In genomic region chr10:17200035-17200884, GRCh38 we compare ENCODE assay signal across 8 cellular contexts. TPM values are rescaled to one million over a fixed set of nuclear protein-coding genes. Genes with fewer than 3 reads are reported as not detected.
DNase-seq lines count a peak whose midpoint lies in the region; ATAC-seq and TF ChIP-seq lines count a peak whose summit lies in the region.

No MANE protein-coding gene starts in this region.

- H3K27ac Mint-ChIP-seq in activated CD4-positive, alpha-beta T cell treated with anti-CD3 and anti-CD28 coated beads, Interleukin-2, amount 10 ng/mL, durations not matched to agents 7 days and 5 days, result peak overlapping the region; percentile 91
- H3K27ac Mint-ChIP-seq in progenitor cell of endocrine pancreas, result peak overlapping the region; percentile 98

- H3K9me3 ChIP-seq in SK-N-MC (ENCODE audit: low read depth, low read length) (no peaks in the 10 kb centered on the region), esophagus (ENCODE audit: control insufficient read depth in 2 of 2, insufficient read depth in 1 of 2, low read depth in 1 of 2, low read length in 1 of 2) (no peaks in the 10 kb centered on the region)

- POLR2A ChIA-PET in activated CD4-positive, alpha-beta T cell treated with anti-CD3 and anti-CD28 coated beads, Interleukin-2, amount 10 ng/mL, durations not matched to agents 7 days and 5 days (lab: Charles Lee), result interaction anchor here (1.6 kb wide), 1 partner anchor 383 kb away, joined by 7 read pairs; the partner anchor contains the start of gene RSU1

- no peak for ATAC-seq in HG02870 (IDR thresholded peaks at IDR 0.05; ENCODE audit: unreplicated experiment)

- TF ChIP-seq CTCF in progenitor cell of endocrine pancreas (IDR thresholded peaks at IDR 0.05; ENCODE audit: unreplicated experiment), result no peak

- H3K9me3 Mint-ChIP-seq in activated CD4-positive, alpha-beta T cell treated with anti-CD3 and anti-CD28 coated beads, Interleukin-2, amount 10 ng/mL, durations not matched to agents 7 days and 5 days, result peaks cover 1% of the 10 kb centered on the region
- H3K9me3 Mint-ChIP-seq in progenitor cell of endocrine pancreas (ENCODE audit: low read depth), result peaks cover 7% of the 10 kb centered on the region

- peak overlapping the region; percentile 79 for H3K4me3 Mint-ChIP-seq in activated CD4-positive, alpha-beta T cell treated with anti-CD3 and anti-CD28 coated beads, Interleukin-2, amount 10 ng/mL, durations not matched to agents 7 days and 5 days
- peak overlapping the region; percentile 89 for H3K4me3 Mint-ChIP-seq in progenitor cell of endocrine pancreas (ENCODE audit: low read depth)

- H3K9ac ChIP-seq in SK-N-MC (ENCODE audit: insufficient read length), result peak overlapping the region; percentile 86

- CTCF ChIA-PET in activated CD4-positive, alpha-beta T cell treated with anti-CD3 and anti-CD28 coated beads, Interleukin-2, amount 10 ng/mL, durations not matched to agents 7 days and 5 days (lab: Charles Lee), result interaction anchor here (0.6 to 2.8 kb wide), 9 partner anchors 12 to 418 kb away, joined by 3 to 10 read pairs (median 4); partner anchors contain the start of gene VIM

- H3K27ac ChIP-seq in SK-N-MC (peak overlapping the region; percentile 90), esophagus (ENCODE audit: low read depth in 2 of 2, low read length in 1 of 2) (peak overlapping the region; percentile 89 to 93)

- 19 to 23% methylated on average over 10 of the region's 10 CpGs for WGBS in esophagus, 2 donors

- no peaks in the 10 kb centered on the region for H3K27me3 ChIP-seq in esophagus (ENCODE audit: control insufficient read depth in 1 of 2, insufficient read depth in 2 of 2, low read length in 2 of 2)

- H3K4me3 ChIP-seq in SK-N-MC, result peak overlapping the region; percentile 91
- H3K4me3 ChIP-seq in esophagus (ENCODE audit: low read depth in 1 of 2, low read length in 2 of 2), result peak overlapping the region; percentile 76 to 92

- no peak for DNase-seq in activated CD4-positive, alpha-beta T cell treated with anti-CD3 and anti-CD28 coated beads, Interleukin-2, amount 10 ng/mL, durations not matched to agents 7 days and 5 days
- DNase-seq in activated CD4-positive, alpha-beta T cell treated with anti-CD3 and anti-CD28 coated beads, Interleukin-2, amount 50 U/mL, for 48 hours, result no peak
- DNase-seq in SK-N-MC (ENCODE audit: low read depth, low spot score) (no peak), progenitor cell of endocrine pancreas (ENCODE audit: low spot score, unreplicated experiment) (no peak), HUDEP-2 (lab: John Stamatoyannopoulos, UW; ENCODE audit: unreplicated experiment in 76 of 76) (no peak), NCI-H1694 treated with DMSO at 0.1 percent for 48 hours (lab: John Stamatoyannopoulos, UW) (no peak)

- H3K36me3 ChIP-seq in SK-N-MC (ENCODE audit: insufficient read depth, low read length), result no peaks in the 10 kb centered on the region
- no peaks in the 10 kb centered on the region for H3K36me3 ChIP-seq in esophagus (ENCODE audit: control insufficient read depth in 2 of 2, insufficient read depth in 2 of 2, low read length in 1 of 2)

- H3K4me1 ChIP-seq in esophagus (ENCODE audit: control insufficient read depth in 2 of 2, insufficient read depth in 2 of 2, low read length in 1 of 2), result no peaks in the 10 kb centered on the region

- no peaks in the 10 kb centered on the region for H3K27me3 Mint-ChIP-seq in activated CD4-positive, alpha-beta T cell treated with anti-CD3 and anti-CD28 coated beads, Interleukin-2, amount 10 ng/mL, durations not matched to agents 7 days and 5 days
- H3K27me3 Mint-ChIP-seq in progenitor cell of endocrine pancreas, result no peaks in the 10 kb centered on the region

- peaks cover 5% of the 10 kb centered on the region for H3K36me3 Mint-ChIP-seq in activated CD4-positive, alpha-beta T cell treated with anti-CD3 and anti-CD28 coated beads, Interleukin-2, amount 10 ng/mL, durations not matched to agents 7 days and 5 days (ENCODE audit: low read depth)
- H3K36me3 Mint-ChIP-seq in progenitor cell of endocrine pancreas (ENCODE audit: insufficient read depth), result no peaks in the 10 kb centered on the region

- H3K4me1 Mint-ChIP-seq in activated CD4-positive, alpha-beta T cell treated with anti-CD3 and anti-CD28 coated beads, Interleukin-2, amount 10 ng/mL, durations not matched to agents 7 days and 5 days, result peaks cover 52% of the 10 kb centered on the region
- peaks cover 38% of the 10 kb centered on the region for H3K4me1 Mint-ChIP-seq in progenitor cell of endocrine pancreas (ENCODE audit: low read depth)

RNA-seq across cellular contexts. Expression of gene TRDMT1, which starts 1.2 kb away (rescaled TPM):
- 10 to 100 TPM; 14.1 to 17.2 TPM for total RNA-seq in activated CD4-positive, alpha-beta T cell treated with anti-CD3 and anti-CD28 coated beads, Interleukin-2, amount 10 ng/mL, durations not matched to agents 7 days and 5 days
- 1 to 10 TPM in 1 of 2 donors, under 1 TPM in 1; 0.81 to 1.2 TPM for polyA plus RNA-seq in esophagus
- 10.4 and 14.3 TPM in 2 replicates for total RNA-seq in progenitor cell of endocrine pancreas

RNA-seq across cellular contexts. Expression of gene VIM, which starts 27.8 kb away (rescaled TPM):
- total RNA-seq in activated CD4-positive, alpha-beta T cell treated with anti-CD3 and anti-CD28 coated beads, Interleukin-2, amount 10 ng/mL, durations not matched to agents 7 days and 5 days, result 1,000 to 10,000 TPM; 2,713 to 2,904 TPM
- 100 to 1,000 TPM in 1 of 2 donors, 10 to 100 TPM in 1; 70.1 to 174 TPM for polyA plus RNA-seq in esophagus
- total RNA-seq in progenitor cell of endocrine pancreas, result 172 and 261 TPM in 2 replicates

Comparison
In these comparisons a context has a peak if more than half of its experiments do, and no peak if none do; other contexts are left out.
1. RNA of gene VIM, which starts 27.8 kb away (total RNA-seq): 2,713 to 2,904 TPM in activated CD4-positive, alpha-beta T cell treated with anti-CD3 and anti-CD28 coated beads, Interleukin-2, amount 10 ng/mL, durations not matched to agents 7 days and 5 days; 172 to 261 TPM in progenitor cell of endocrine pancreas; every median in the first group is over 10 times any median in the second.